In genomic region chr15:50686468-50687301, GRCh38 we compare ENCODE assay signal across 8 cellular contexts. TPM values are rescaled to one million over a fixed set of nuclear protein-coding genes. Genes with fewer than 3 reads are reported as not detected.
A peak's percentile ranks its signal among the peaks of the same experiment; 100 is the strongest.
DNase-seq lines count a peak whose midpoint lies in the region; FAIRE-seq and TF ChIP-seq lines count a peak whose summit lies in the region.

TRPM7 (minus strand) TSS chr15:50686797; CDS start chr15:50686533, 264 bp downstream.

- peak within 1 kb of the TSS; percentile 86 for H3K4me3 ChIP-seq in HAP-1
- peak within 1 kb of the TSS; percentile 83 for H3K4me3 ChIP-seq in MM.1S (ENCODE audit: low read length)
- H3K4me3 ChIP-seq in neutrophil (ENCODE audit: low read depth in 1 of 2, low read length in 1 of 2), result peak within 1 kb of the TSS; percentile 72 to 96

- peak within 1 kb of the TSS; percentile 86 for H3K27ac ChIP-seq in MM.1S (ENCODE audit: low read length)
- H3K27ac ChIP-seq in neutrophil, result peak within 1 kb of the TSS; percentile 89
- peak within 1 kb of the TSS; percentile 94 for H3K27ac ChIP-seq in substantia nigra (ENCODE audit: low read depth, low read length, poor library complexity, severe bottlenecking)

- FAIRE-seq in frontal cortex (lab: Jason Lieb, UNC), result no peak

- in situ Hi-C loops in G401 (cut with HindIII; ENCODE audit: low sequenced_read_pairs) (no loop called here), HAP-1 (cut with MboI; ENCODE audit: low sequenced_read_pairs) (loop anchor here (10.0 kb wide), 1 partner anchor 218 kb away; the partner anchor contains the start of gene AP4E1), SK-MEL-5 (cut with HindIII; ENCODE audit: low pct_unique_long_range_greater_than_20kb, low sequenced_read_pairs) (no loop called here)

- H4K20me1 ChIP-seq in MM.1S (ENCODE audit: insufficient read depth, low read length), result no peaks in the 10 kb centered on the region

- H3F3A ChIP-seq in MM.1S (ENCODE audit: insufficient read depth, low read length), result peaks cover 16% of the 10 kb centered on the region

- H3K4me1 ChIP-seq in HAP-1, result peaks cover 19% of the 10 kb centered on the region
- H3K4me1 ChIP-seq in MM.1S (ENCODE audit: low read length), result peaks cover 5% of the 10 kb centered on the region
- peaks cover 15 to 18% of the 10 kb centered on the region in 2 experiments for H3K4me1 ChIP-seq in neutrophil (ENCODE audit: control insufficient read depth in 1 of 2, insufficient read depth in 1 of 2, low read depth in 1 of 2, low read length in 1 of 2)

- peak within 1 kb of the TSS; percentile 81 for H3K9ac ChIP-seq in MM.1S (ENCODE audit: low read length)

- peaks cover 45% of the 10 kb centered on the region for H3K79me2 ChIP-seq in MM.1S (ENCODE audit: low read length)

- H3K4me2 ChIP-seq in MM.1S (ENCODE audit: low read depth, low read length), result peak within 1 kb of the TSS; percentile 90

- H3K9me3 ChIP-seq in HAP-1 (no peaks in the 10 kb centered on the region), MM.1S (replicated peaks; ENCODE audit: insufficient read depth, low read length) (no peaks in the 10 kb centered on the region), neutrophil (no peaks in the 10 kb centered on the region)

- H3K9me2 ChIP-seq in MM.1S (replicated peaks; ENCODE audit: insufficient read depth, low read length), result no peaks in the 10 kb centered on the region

- no peaks in the 10 kb centered on the region for H3K27me3 ChIP-seq in HAP-1 (ENCODE audit: low read depth)
- H3K27me3 ChIP-seq in MM.1S (replicated peaks; ENCODE audit: insufficient read depth, low read length), result no peaks in the 10 kb centered on the region
- H3K27me3 ChIP-seq in neutrophil, result no peaks in the 10 kb centered on the region

- TF ChIP-seq CTCF in MM.1S (IDR thresholded peaks at IDR 0.05; ENCODE audit: low read length) (no peak), neutrophil (IDR thresholded peaks at IDR 0.05) (no peak)

- peak within 1 kb of the TSS; percentile 99 for H2AFZ ChIP-seq in MM.1S (ENCODE audit: low read length)

- peak; percentile 78 for DNase-seq in G401 (ENCODE audit: low spot score)
- peak; percentile 81 to 91 for DNase-seq in HAP-1 (ENCODE audit: low spot score in 2 of 2)
- peak; percentile 89 for DNase-seq in MM.1S
- peak; percentile 76 for DNase-seq in SK-MEL-5 (ENCODE audit: low read depth, low spot score)
- peak; percentile 89 for DNase-seq in activated naive CD4-positive, alpha-beta T cell treated with Interleukin-2 at 50 U/mL for 16 hours
- DNase-seq in frontal cortex (ENCODE audit: low spot score in 2 of 2), result peak; percentile 86 to 90
- peak; percentile 37 to 92 (median 77) for DNase-seq in substantia nigra (lab: John Stamatoyannopoulos, UW)

- H3K36me3 ChIP-seq in HAP-1 (replicated peaks) (peaks cover 6% of the 10 kb centered on the region), MM.1S (replicated peaks; ENCODE audit: insufficient read depth, low read length) (no peaks in the 10 kb centered on the region; the same call in 1 of the 2 replicates), neutrophil (no peaks in the 10 kb centered on the region)

RNA-seq across cellular contexts. Expression of gene TRPM7, which starts in this region (rescaled TPM):
- 28.4 and 45.5 TPM in 2 replicates for total RNA-seq in G401 (2014; rRNA removed; shearing (Covaris generic))
- 56.2 and 65.8 TPM in 2 replicates for total RNA-seq in SK-MEL-5 (2014; rRNA removed; shearing (Covaris generic))
- polyA plus RNA-seq in SK-MEL-5 (2015; cell fraction: cytosol; rRNA removed), result 21.3 and 38.9 TPM in 2 replicates
- 81.0 and 91.3 TPM in 2 replicates for polyA plus RNA-seq in SK-MEL-5 (2015; cell fraction: nucleus; rRNA removed)
- 64.4 TPM for total RNA-seq in frontal cortex

Comparison
In these comparisons a context has a peak if more than half of its experiments do, and no peak if none do; other contexts are left out.
1. Peak in every context shown above with its lines: DNase-seq, H3K4me3 ChIP-seq and H3K27ac ChIP-seq.